8 cellular contexts compared by ENCODE assay signal in the genomic region with DNA sequence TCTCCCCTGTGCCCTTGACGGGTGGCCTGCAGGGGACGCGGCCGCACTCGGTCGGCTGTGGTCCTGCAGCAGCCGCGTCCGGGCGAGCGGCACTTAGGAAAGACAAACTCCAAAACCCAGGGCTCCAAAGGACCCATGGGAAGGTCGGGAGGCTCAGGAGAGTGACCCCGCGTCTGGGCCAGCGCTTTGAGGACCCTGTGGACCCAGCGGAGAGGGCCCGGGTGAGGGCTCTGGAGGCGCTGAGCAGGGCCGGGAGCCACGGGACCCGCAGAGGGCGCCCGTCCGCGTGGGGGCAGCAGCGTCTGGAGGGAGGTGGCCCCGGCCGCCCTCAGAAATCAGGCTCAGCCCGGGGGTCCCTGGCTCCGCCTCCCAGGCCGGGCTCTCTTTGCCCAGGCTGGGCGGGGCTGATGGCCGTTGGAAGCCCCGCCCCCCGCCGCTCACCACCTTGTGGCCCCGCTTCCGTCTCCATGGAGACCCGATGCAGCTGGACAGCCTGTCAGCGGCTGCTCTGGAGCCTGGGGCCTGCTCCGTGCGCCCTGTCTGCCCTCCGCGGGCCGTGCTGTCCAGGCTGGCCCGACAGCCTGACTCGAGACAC. TPM values are rescaled to one million over a fixed set of nuclear protein-coding genes. Genes with fewer than 3 reads are reported as not detected.
DNase-seq lines count a peak whose midpoint lies in the region; ATAC-seq and TF ChIP-seq lines count a peak whose summit lies in the region.

No MANE protein-coding gene starts in this region.

- DNase-seq in activated CD4-positive, alpha-beta T cell treated with anti-CD3 and anti-CD28 coated beads, Interleukin-2, amount 50 U/mL, for 1 hour: peak; percentile 23
- no peak for DNase-seq in activated CD4-positive, alpha-beta T cell treated with anti-CD3 and anti-CD28 coated beads, Interleukin-2, amount 10 ng/mL, durations not matched to agents 7 days and 5 days
- DNase-seq in T-helper 17 cell (no peak), foreskin keratinocyte (no peak), psoas muscle (peak; percentile 47 to 69), kidney glomerular epithelial cell (lab: John Stamatoyannopoulos, UW) (no peak)

- POLR2A ChIA-PET in activated CD4-positive, alpha-beta T cell treated with anti-CD3 and anti-CD28 coated beads, Interleukin-2, amount 10 ng/mL, durations not matched to agents 7 days and 5 days (lab: Charles Lee): no interaction called here

- H3K4me3 ChIP-seq in psoas muscle: peak overlapping the region; percentile 53

- intact Hi-C loops in psoas muscle (cut with DNase I): no loop called here

- CTCF ChIA-PET in activated CD4-positive, alpha-beta T cell treated with anti-CD3 and anti-CD28 coated beads, Interleukin-2, amount 10 ng/mL, durations not matched to agents 7 days and 5 days (lab: Charles Lee): interaction anchor here (0.9 kb wide), 1 partner anchor 12 kb away, joined by 3 read pairs; no protein-coding TSS in a partner anchor

- TF ChIP-seq CTCF in foreskin keratinocyte (conservative IDR thresholded peaks at IDR 0.05): peak; percentile 50
- peak; percentile 32 for TF ChIP-seq CTCF in psoas muscle (IDR thresholded peaks at IDR 0.05)

- H3K4me1 Mint-ChIP-seq in activated CD4-positive, alpha-beta T cell treated with anti-CD3 and anti-CD28 coated beads, Interleukin-2, amount 10 ng/mL, durations not matched to agents 7 days and 5 days: peaks cover 1% of the 10 kb centered on the region
- peaks cover 5% of the 10 kb centered on the region for H3K4me1 Mint-ChIP-seq in T-helper 17 cell

- no peak overlapping the region for H3K27ac Mint-ChIP-seq in activated CD4-positive, alpha-beta T cell treated with anti-CD3 and anti-CD28 coated beads, Interleukin-2, amount 10 ng/mL, durations not matched to agents 7 days and 5 days
- H3K27ac Mint-ChIP-seq in T-helper 17 cell: no peak overlapping the region

- H3K27me3 ChIP-seq in foreskin keratinocyte (peaks cover 47% of the 10 kb centered on the region), psoas muscle (ENCODE audit: insufficient read depth in 3 of 3, low read length in 2 of 3) (no peaks in the 10 kb centered on the region)

- H3K27me3 Mint-ChIP-seq in activated CD4-positive, alpha-beta T cell treated with anti-CD3 and anti-CD28 coated beads, Interleukin-2, amount 10 ng/mL, durations not matched to agents 7 days and 5 days: peaks cover 2% of the 10 kb centered on the region
- peaks cover 32% of the 10 kb centered on the region for H3K27me3 Mint-ChIP-seq in T-helper 17 cell

- 28 to 35% (median 34%) methylated on average over 35 to 47 of the region's 47 CpGs for WGBS in psoas muscle, 3 donors

- no peaks in the 10 kb centered on the region for H3K36me3 ChIP-seq in psoas muscle (ENCODE audit: insufficient read depth in 1 of 2, low read depth in 1 of 2)

- H3K9me3 Mint-ChIP-seq in activated CD4-positive, alpha-beta T cell treated with anti-CD3 and anti-CD28 coated beads, Interleukin-2, amount 10 ng/mL, durations not matched to agents 7 days and 5 days: no peaks in the 10 kb centered on the region

- no peaks in the 10 kb centered on the region for H3K4me1 ChIP-seq in foreskin keratinocyte
- H3K4me1 ChIP-seq in psoas muscle: no peaks in the 10 kb centered on the region

- H3K4me3 Mint-ChIP-seq in activated CD4-positive, alpha-beta T cell treated with anti-CD3 and anti-CD28 coated beads, Interleukin-2, amount 10 ng/mL, durations not matched to agents 7 days and 5 days: no peak overlapping the region
- no peak overlapping the region for H3K4me3 Mint-ChIP-seq in T-helper 17 cell

- H3K9me3 ChIP-seq in T-helper 17 cell (ENCODE audit: control insufficient read depth, low read length, poor library complexity, severe bottlenecking) (no peaks in the 10 kb centered on the region), psoas muscle (no peaks in the 10 kb centered on the region)

- ATAC-seq in T-helper 17 cell (peak; percentile 41), foreskin keratinocyte (peak; percentile 55), psoas muscle (peak; percentile 32 to 61 (median 36)), GM18498 (IDR thresholded peaks at IDR 0.05; ENCODE audit: unreplicated experiment) (no peak), HG03520 (IDR thresholded peaks at IDR 0.05; ENCODE audit: unreplicated experiment) (no peak)

- no peaks in the 10 kb centered on the region for H3K36me3 Mint-ChIP-seq in activated CD4-positive, alpha-beta T cell treated with anti-CD3 and anti-CD28 coated beads, Interleukin-2, amount 10 ng/mL, durations not matched to agents 7 days and 5 days (ENCODE audit: low read depth)
- H3K36me3 Mint-ChIP-seq in T-helper 17 cell (ENCODE audit: low read depth): no peaks in the 10 kb centered on the region

- H3K27ac ChIP-seq in foreskin keratinocyte: no peak overlapping the region
- no peak overlapping the region for H3K27ac ChIP-seq in psoas muscle

RNA-seq across cellular contexts. Expression of a gene that starts 34.6 kb away (rescaled TPM):
- 1,000 to 10,000 TPM; 2,113 to 2,760 TPM for total RNA-seq in activated CD4-positive, alpha-beta T cell treated with anti-CD3 and anti-CD28 coated beads, Interleukin-2, amount 10 ng/mL, durations not matched to agents 7 days and 5 days
- total RNA-seq in T-helper 17 cell (1,000 to 10,000 TPM; 3,315 to 3,401 TPM), foreskin keratinocyte (2,217 and 2,337 TPM in 2 replicates), psoas muscle (1,000 to 10,000 TPM; 1,418 to 1,919 (median 1,477) TPM)
- polyA plus RNA-seq in foreskin keratinocyte (3,425 and 3,516 TPM in 2 replicates), psoas muscle (1,000 to 10,000 TPM; 2,325 to 2,939 (median 2,347) TPM)

Comparison
In these comparisons a context has a peak if more than half of its experiments do, and no peak if none do; other contexts are left out.
1. DNase-seq: peak in activated CD4-positive, alpha-beta T cell treated with anti-CD3 and anti-CD28 coated beads, Interleukin-2, amount 50 U/mL, for 1 hour (single experiment) and psoas muscle (2 of 2); none in activated CD4-positive, alpha-beta T cell treated with anti-CD3 and anti-CD28 coated beads, Interleukin-2, amount 10 ng/mL, durations not matched to agents 7 days and 5 days (single experiment), T-helper 17 cell (0 of 3), foreskin keratinocyte (0 of 2) and kidney glomerular epithelial cell (single experiment).
2. ATAC-seq: peak in T-helper 17 cell (single experiment), foreskin keratinocyte (single experiment) and psoas muscle (4 of 4); none in GM18498 (single experiment) and HG03520 (single experiment).